17 cellular contexts compared by ENCODE assay signal in the genomic region with DNA sequence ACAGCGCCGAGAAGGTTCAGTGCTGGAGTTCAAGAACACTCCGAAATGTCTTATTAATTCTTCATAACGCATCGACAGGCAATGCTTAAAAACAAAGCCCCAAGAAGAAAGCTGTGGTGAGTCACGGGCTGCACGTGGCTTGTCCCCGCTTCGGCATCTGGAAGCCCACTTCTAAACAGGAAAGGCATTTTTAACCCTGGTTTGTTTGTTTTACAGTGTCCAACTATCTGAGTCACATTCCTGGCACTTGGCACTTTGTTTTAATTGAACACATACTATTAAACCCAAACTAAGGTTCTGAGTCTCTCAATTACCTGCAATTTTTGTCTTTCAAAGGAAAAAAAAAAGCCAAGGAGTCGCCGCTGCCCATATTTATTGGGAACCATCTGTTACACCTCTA. TPM values are rescaled to one million over a fixed set of nuclear protein-coding genes. Genes with fewer than 3 reads are reported as not detected.
DNase-seq lines count a peak whose midpoint lies in the region; ATAC-seq, FAIRE-seq and TF ChIP-seq lines count a peak whose summit lies in the region.
"Had no signal": no experiment of that assay in that cellular context is flagged by ENCODE, and none has a peak within 500 bp of the region (broad histone marks: within the 10 kb centered on the region; RNA-seq: fewer than 3 reads in every experiment).

No MANE protein-coding gene starts in this region.

- H3K36me3 ChIP-seq in breast epithelium = no peaks in the 10 kb centered on the region
- no peaks in the 10 kb centered on the region for H3K36me3 ChIP-seq in upper lobe of right lung
- H3K36me3 ChIP-seq: SJSA1 had no signal

- H3K27me3 ChIP-seq in breast epithelium (peaks cover 0 to 6% of the 10 kb centered on the region in 2 donors), upper lobe of right lung (no peaks in the 10 kb centered on the region)
- H3K27me3 ChIP-seq: SJSA1 had no signal

- TF ChIP-seq CTCF in MCF 10A (IDR thresholded peaks at IDR 0.05; ENCODE audit: unreplicated experiment) (no peak), breast epithelium (IDR thresholded peaks at IDR 0.05) (no peak), fibroblast of villous mesenchyme (IDR thresholded peaks at IDR 0.05; ENCODE audit: insufficient read depth, low read depth, low read length) (no peak), upper lobe of right lung (IDR thresholded peaks at IDR 0.05) (no peak)

- DNase-seq in MCF 10A (ENCODE audit: unreplicated experiment) (peak; percentile 60), breast epithelium (ENCODE audit: low spot score in 2 of 2) (no peak), NCI-H524 (lab: John Stamatoyannopoulos, UW) (peak; percentile 45 to 64), fibroblast of villous mesenchyme (ENCODE audit: low read depth) (peak; percentile 34), urothelium cell line (ENCODE audit: low spot score) (peak; percentile 48), upper lobe of right lung (no peak)
- no peak for DNase-seq in activated CD4-positive, alpha-beta T cell treated with anti-CD3 and anti-CD28 coated beads, Interleukin-2, amount 10 ng/mL, durations not matched to agents 24 days and 14 days
- DNase-seq: activated CD4-positive, alpha-beta T cell treated with anti-CD3 and anti-CD28 coated beads for 48 hours; activated naive CD8-positive, alpha-beta T cell treated with anti-CD3 and anti-CD28 coated beads, Interleukin-2, amount 10 ng/mL, durations not matched to agents 7 days and 5 days; activated T-cell treated with anti-CD3 and anti-CD28 coated beads, Interleukin-2, amount 50 U/mL, for 1 hour; caudate nucleus; kidney; NCI-H226; T1000 had no signal

- CTCF ChIA-PET in MCF 10A (lab: Yijun Ruan, JAX) = interaction anchor here (0.6 kb wide), 1 partner anchor 44 kb away, joined by 5 read pairs; no protein-coding TSS in a partner anchor

- H3K4me1 ChIP-seq in breast epithelium (no peaks in the 10 kb centered on the region), upper lobe of right lung (peaks cover 5% of the 10 kb centered on the region)
- H3K4me1 ChIP-seq: SJSA1 had no signal

- H3K27ac ChIP-seq in breast epithelium (no peak overlapping the region), upper lobe of right lung (no peak overlapping the region)
- H3K27ac ChIP-seq: SJSA1 had no signal

- H3K4me3 Mint-ChIP-seq in MCF 10A (ENCODE audit: unreplicated experiment) = no peak overlapping the region
- no peak overlapping the region for H3K4me3 Mint-ChIP-seq in activated CD4-positive, alpha-beta T cell treated with anti-CD3 and anti-CD28 coated beads, Interleukin-2, amount 10 ng/mL, durations not matched to agents 24 days and 14 days
- H3K4me3 Mint-ChIP-seq: activated naive CD8-positive, alpha-beta T cell treated with anti-CD3 and anti-CD28 coated beads, Interleukin-2, amount 10 ng/mL, durations not matched to agents 7 days and 5 days had no signal

- H3K9me3 ChIP-seq in breast epithelium (no peaks in the 10 kb centered on the region), upper lobe of right lung (no peaks in the 10 kb centered on the region)
- H3K9me3 ChIP-seq: SJSA1 had no signal

- FAIRE-seq in urothelium cell line (lab: Jason Lieb, UNC) = no peak
- FAIRE-seq: GM18507, kidney had no signal

- TF ChIP-seq POLR2A in breast epithelium (IDR thresholded peaks at IDR 0.05) = no peak

- no peaks in the 10 kb centered on the region for H3K4me1 Mint-ChIP-seq in MCF 10A (ENCODE audit: insufficient read depth, unreplicated experiment)
- H3K4me1 Mint-ChIP-seq in activated CD4-positive, alpha-beta T cell treated with anti-CD3 and anti-CD28 coated beads, Interleukin-2, amount 10 ng/mL, durations not matched to agents 24 days and 14 days = no peaks in the 10 kb centered on the region
- H3K4me1 Mint-ChIP-seq: activated naive CD8-positive, alpha-beta T cell treated with anti-CD3 and anti-CD28 coated beads, Interleukin-2, amount 10 ng/mL, durations not matched to agents 7 days and 5 days had no signal

- ATAC-seq in GM19467 (IDR thresholded peaks at IDR 0.05; ENCODE audit: unreplicated experiment) (no peak), upper lobe of right lung (no peak)

- H3K27ac Mint-ChIP-seq in MCF 10A (ENCODE audit: low read depth, unreplicated experiment) = no peak overlapping the region
- H3K27ac Mint-ChIP-seq in activated CD4-positive, alpha-beta T cell treated with anti-CD3 and anti-CD28 coated beads, Interleukin-2, amount 10 ng/mL, durations not matched to agents 24 days and 14 days = no peak overlapping the region
- H3K27ac Mint-ChIP-seq: activated naive CD8-positive, alpha-beta T cell treated with anti-CD3 and anti-CD28 coated beads, Interleukin-2, amount 10 ng/mL, durations not matched to agents 7 days and 5 days had no signal

- H3K27me3 Mint-ChIP-seq in MCF 10A (ENCODE audit: insufficient read depth, unreplicated experiment) = peaks cover 17% of the 10 kb centered on the region
- H3K27me3 Mint-ChIP-seq in activated CD4-positive, alpha-beta T cell treated with anti-CD3 and anti-CD28 coated beads, Interleukin-2, amount 10 ng/mL, durations not matched to agents 24 days and 14 days = no peaks in the 10 kb centered on the region

- intact Hi-C loops in MCF 10A (cut with micrococcal nuclease) = no loop called here
- intact Hi-C loops in breast epithelium (cut with DNase I; ENCODE audit: low total_unique reads) = no loop called here
- intact Hi-C loops in activated CD4-positive, alpha-beta T cell treated with anti-CD3 and anti-CD28 coated beads, Interleukin-2, amount 10 ng/mL, durations not matched to agents 24 days and 14 days (cut with micrococcal nuclease) = no loop called here
- intact Hi-C loops in upper lobe of right lung (cut with DNase I) = no loop called here

- no peak overlapping the region for H3K4me3 ChIP-seq in breast epithelium
- no peak overlapping the region for H3K4me3 ChIP-seq in fibroblast of villous mesenchyme (ENCODE audit: low read depth, low read length)
- H3K4me3 ChIP-seq in upper lobe of right lung = no peak overlapping the region
- H3K4me3 ChIP-seq: SJSA1 had no signal

- H3K9me3 Mint-ChIP-seq in MCF 10A (ENCODE audit: unreplicated experiment) = no peaks in the 10 kb centered on the region
- H3K9me3 Mint-ChIP-seq in activated CD4-positive, alpha-beta T cell treated with anti-CD3 and anti-CD28 coated beads, Interleukin-2, amount 10 ng/mL, durations not matched to agents 24 days and 14 days = no peaks in the 10 kb centered on the region
- H3K9me3 Mint-ChIP-seq: activated naive CD8-positive, alpha-beta T cell treated with anti-CD3 and anti-CD28 coated beads, Interleukin-2, amount 10 ng/mL, durations not matched to agents 7 days and 5 days had no signal

- no TSS peak for BruUV-seq in MCF 10A (replicated peaks; lab: Mats Ljungman, UMichigan)

- no peaks in the 10 kb centered on the region for H3K36me3 Mint-ChIP-seq in MCF 10A (ENCODE audit: insufficient read depth, unreplicated experiment)
- no peaks in the 10 kb centered on the region for H3K36me3 Mint-ChIP-seq in activated CD4-positive, alpha-beta T cell treated with anti-CD3 and anti-CD28 coated beads, Interleukin-2, amount 10 ng/mL, durations not matched to agents 24 days and 14 days (ENCODE audit: low read depth)
- H3K36me3 Mint-ChIP-seq: activated naive CD8-positive, alpha-beta T cell treated with anti-CD3 and anti-CD28 coated beads, Interleukin-2, amount 10 ng/mL, durations not matched to agents 7 days and 5 days had no signal

- POLR2A ChIA-PET in MCF 10A (lab: Yijun Ruan, JAX) = interaction anchor here (0.7 to 1.0 kb wide), 3 partner anchors 9 to 115 kb away, joined by 3 to 5 read pairs (median 3); no protein-coding TSS in a partner anchor

RNA-seq across cellular contexts. Expression of gene MGMT, which starts 49.9 kb away (rescaled TPM):
- 16.5 and 18.0 TPM in 2 replicates for total RNA-seq in MCF 10A (2022)
- total RNA-seq in breast epithelium = 10 to 100 TPM; 34.1 to 57.8 (median 46.7) TPM
- 10.4 and 19.0 TPM in 2 replicates for total RNA-seq in fibroblast of villous mesenchyme
- 19.5 and 19.6 TPM in 2 replicates for total RNA-seq in activated CD4-positive, alpha-beta T cell treated with anti-CD3 and anti-CD28 coated beads, Interleukin-2, amount 10 ng/mL, durations not matched to agents 24 days and 14 days
- 19.4 TPM for total RNA-seq in upper lobe of right lung

Comparison
In these comparisons a context has a peak if more than half of its experiments do, and no peak if none do; other contexts are left out.
1. DNase-seq: peak in MCF 10A (single experiment), NCI-H524 (2 of 2), fibroblast of villous mesenchyme (single experiment) and urothelium cell line (single experiment); none in breast epithelium (0 of 2), activated CD4-positive, alpha-beta T cell treated with anti-CD3 and anti-CD28 coated beads, Interleukin-2, amount 10 ng/mL, durations not matched to agents 24 days and 14 days (single experiment) and upper lobe of right lung (single experiment).